18 cellular contexts compared by ENCODE assay signal in genomic region chr2:2083113-2083757, GRCh38.
A peak's percentile ranks its signal among the peaks of the same experiment; 100 is the strongest.
DNase-seq lines count a peak whose midpoint lies in the region; ATAC-seq and TF ChIP-seq lines count a peak whose summit lies in the region.
"Had no signal": no experiment of that assay in that cellular context is flagged by ENCODE, and none has a peak within 500 bp of the region (broad histone marks: within the 10 kb centered on the region; RNA-seq: fewer than 3 reads in every experiment).

No MANE protein-coding gene starts in this region.

- WGBS in gastroesophageal sphincter (ENCODE audit: low coverage in 1 of 2), 2 donors, result 60 to 72% methylated on average over 1 to 6 of the region's 8 CpGs

- H3K27ac ChIP-seq in gastroesophageal sphincter, result no peak overlapping the region
- H3K27ac ChIP-seq: GM23248, neural progenitor cell had no signal

- H3K4me3 ChIP-seq in gastroesophageal sphincter, result no peak overlapping the region
- H3K4me3 ChIP-seq: GM23248, mucosa of descending colon, neural progenitor cell had no signal

- ATAC-seq in gastroesophageal sphincter (no peak), GM19467 (IDR thresholded peaks at IDR 0.05; ENCODE audit: unreplicated experiment) (no peak)
- ATAC-seq: left lobe of liver, mucosa of descending colon, T-cell had no signal

- H3K36me3 ChIP-seq in gastroesophageal sphincter, result no peaks in the 10 kb centered on the region
- H3K36me3 ChIP-seq: neural progenitor cell had no signal

- H3K9me3 ChIP-seq in gastroesophageal sphincter, result peaks cover 0 to 4% (median 0%) of the 10 kb centered on the region in 3 donors
- H3K9me3 ChIP-seq: mucosa of descending colon had no signal

- TF ChIP-seq CTCF in gastroesophageal sphincter (IDR thresholded peaks at IDR 0.05), result no peak

- no peak for TF ChIP-seq POLR2A in gastroesophageal sphincter (IDR thresholded peaks at IDR 0.05)

- peak; percentile 98 for DNase-seq in DMS153 (lab: John Stamatoyannopoulos, UW)
- peak; percentile 92 for DNase-seq in NCI-H2029 (lab: John Stamatoyannopoulos, UW)
- DNase-seq in NCI-H748 treated with DMSO at 0.1 percent for 48 hours (lab: John Stamatoyannopoulos, UW), result peak; percentile 75
- peak; percentile 34 for DNase-seq in mucosa of gallbladder (ENCODE audit: low spot score)
- DNase-seq in dermis blood vessel endothelial cell, result no peak
- no peak for DNase-seq in activated T-cell treated with anti-CD3 and anti-CD28 coated beads, Interleukin-2, amount 50 U/mL, for 1 hour
- DNase-seq: activated CD4-positive, alpha-beta memory T cell treated with anti-CD3 and anti-CD28 coated beads, Interleukin-2, amount 10 ng/mL, durations not matched to agents 7 days and 5 days; activated naive CD4-positive, alpha-beta T cell treated with Interleukin-2 at 50 U/mL for 16 hours; amygdala; DND-41; GM23248; mucosa of descending colon; NCI-H446 treated with DMSO at 0.1 percent for 48 hours; T-cell had no signal

- peaks cover 4% of the 10 kb centered on the region for H3K27me3 ChIP-seq in gastroesophageal sphincter
- H3K27me3 ChIP-seq: neural progenitor cell had no signal

- H3K4me1 ChIP-seq in gastroesophageal sphincter, result no peaks in the 10 kb centered on the region
- H3K4me1 ChIP-seq: neural progenitor cell had no signal

- TF ChIP-seq EP300 in gastroesophageal sphincter (IDR thresholded peaks at IDR 0.05), result no peak

Comparison
In these comparisons a context has a peak if more than half of its experiments do, and no peak if none do; other contexts are left out.
1. DNase-seq: peak in DMS153 (single experiment), NCI-H2029 (single experiment), NCI-H748 treated with DMSO at 0.1 percent for 48 hours (single experiment) and mucosa of gallbladder (single experiment); none in dermis blood vessel endothelial cell (single experiment) and activated T-cell treated with anti-CD3 and anti-CD28 coated beads, Interleukin-2, amount 50 U/mL, for 1 hour (single experiment).